In genomic region chr7:55077581-55078410, GRCh38 we compare ENCODE assay signal across 25 cellular contexts. TPM values are rescaled to one million over a fixed set of nuclear protein-coding genes. Genes with fewer than 3 reads are reported as not detected.
DNase-seq lines count a peak whose midpoint lies in the region; ATAC-seq, FAIRE-seq and TF ChIP-seq lines count a peak whose summit lies in the region.
"Had no signal": no experiment of that assay in that cellular context is flagged by ENCODE, and none has a peak within 500 bp of the region (broad histone marks: within the 10 kb centered on the region; RNA-seq: fewer than 3 reads in every experiment).

No MANE protein-coding gene starts in this region.

- TF ChIP-seq CTCF in esophagus squamous epithelium (IDR thresholded peaks at IDR 0.05): no peak
- no peak for TF ChIP-seq CTCF in nephron (IDR thresholded peaks at IDR 0.05; ENCODE audit: unreplicated experiment in 3 of 3)
- no peak for TF ChIP-seq CTCF in type B pancreatic cell (conservative IDR thresholded peaks at IDR 0.05)
- no peak for TF ChIP-seq CTCF in testis (IDR thresholded peaks at IDR 0.05)

- H3K36me3 Mint-ChIP-seq in nephron (ENCODE audit: low read depth) (no peaks in the 10 kb centered on the region), type B pancreatic cell (peaks cover 8% of the 10 kb centered on the region)
- H3K36me3 Mint-ChIP-seq: activated naive CD8-positive, alpha-beta T cell treated with anti-CD3 and anti-CD28 coated beads for 36 hours; brain; naive thymus-derived CD8-positive, alpha-beta T cell; stimulated activated memory B cell treated with anti-CD40 and anti-IgM and Interleukin-4, amounts not matched to agents 10 μg/mL and 1 μg/mL and 100 μg/mL, for 72 hours had no signal

- 78 to 86% methylated on average over 23 to 32 of the region's 34 CpGs for WGBS in esophagus squamous epithelium, 2 donors
- WGBS in testis, 2 donors: 54 to 71% methylated on average over 28 to 33 of the region's 34 CpGs

- H3K27ac Mint-ChIP-seq in stimulated activated naive CD8-positive, alpha-beta T cell treated with anti-CD3 and anti-CD28 coated beads, Interleukin-15, amount 100 ng/mL, for 72 hours: peak overlapping the region in 1 of 2 donors; percentile 80
- H3K27ac Mint-ChIP-seq in nephron (peak overlapping the region; percentile 87 to 97 (median 91)), type B pancreatic cell (peak overlapping the region; percentile 82)
- H3K27ac Mint-ChIP-seq: activated B cell treated with CpG ODN at 0.5 μM for 24 hours; activated naive CD8-positive, alpha-beta T cell treated with anti-CD3 and anti-CD28 coated beads for 36 hours; activated T-helper 1 cell treated with anti-CD3 and anti-CD28 coated beads, Interleukin-12 subunit alpha, Interleukin-12 subunit beta, Interleukin-2, Interleukin-4 antibody, amounts not matched to agents 30 ng/mL and 10 ng/mL and 1 ng/mL, durations not matched to agents 14 hours and 24 hours and 36 hours; CD4-positive, alpha-beta T cell; naive thymus-derived CD8-positive, alpha-beta T cell; stimulated activated memory B cell treated with anti-CD40 and anti-IgM and Interleukin-4, amounts not matched to agents 10 μg/mL and 1 μg/mL and 100 μg/mL, for 72 hours had no signal

- no peak for FAIRE-seq in RCC 7860 (lab: Jason Lieb, UNC)
- FAIRE-seq: endothelial cell of umbilical vein had no signal

- intact Hi-C loops in esophagus squamous epithelium (cut with DNase I) (no loop called here), testis (cut with DNase I; ENCODE audit: low total_unique reads) (loop anchor here (10.0 kb wide), 1 partner anchor 47 kb away; no protein-coding TSS in a partner anchor)

- H3K9me3 Mint-ChIP-seq in stimulated activated naive CD8-positive, alpha-beta T cell treated with anti-CD3 and anti-CD28 coated beads, Interleukin-15, amount 100 ng/mL, for 72 hours: no peaks in the 10 kb centered on the region
- H3K9me3 Mint-ChIP-seq in nephron: no peaks in the 10 kb centered on the region
- no peaks in the 10 kb centered on the region for H3K9me3 Mint-ChIP-seq in type B pancreatic cell
- H3K9me3 Mint-ChIP-seq: activated T-helper 1 cell treated with anti-CD3 and anti-CD28 coated beads, Interleukin-12 subunit alpha, Interleukin-12 subunit beta, Interleukin-2, Interleukin-4 antibody, amounts not matched to agents 30 ng/mL and 10 ng/mL and 1 ng/mL, durations not matched to agents 14 hours and 24 hours and 36 hours; brain; CD4-positive, alpha-beta T cell; naive thymus-derived CD8-positive, alpha-beta T cell had no signal

- ATAC-seq in stimulated activated naive CD8-positive, alpha-beta T cell treated with anti-CD3 and anti-CD28 coated beads, Interleukin-15, amount 100 ng/mL, for 72 hours: peak; percentile 51
- ATAC-seq in stimulated activated naive CD8-positive, alpha-beta T cell treated with anti-CD3 and anti-CD28 coated beads, Interleukin-15, Interleukin-2, amounts not matched to agents 100 U/mL and 50 U/mL, for 24 hours: no peak
- ATAC-seq: naive thymus-derived CD8-positive, alpha-beta T cell; stimulated activated memory B cell treated with anti-CD40 and anti-IgM and Interleukin-4, amounts not matched to agents 10 μg/mL and 1 μg/mL and 100 μg/mL, for 72 hours had no signal

- H3K36me3 ChIP-seq in esophagus squamous epithelium (peaks cover 0 to 13% (median 0%) of the 10 kb centered on the region in 3 donors), testis (ENCODE audit: low read depth, missing control alignments) (no peaks in the 10 kb centered on the region)
- H3K36me3 ChIP-seq: lower lobe of right lung, upper lobe of right lung had no signal

- H3K9me3 ChIP-seq in esophagus squamous epithelium: no peaks in the 10 kb centered on the region
- no peaks in the 10 kb centered on the region for H3K9me3 ChIP-seq in testis
- H3K9me3 ChIP-seq: lower lobe of right lung, upper lobe of right lung had no signal

- H3K27me3 ChIP-seq in esophagus squamous epithelium: no peaks in the 10 kb centered on the region
- no peaks in the 10 kb centered on the region for H3K27me3 ChIP-seq in testis
- H3K27me3 ChIP-seq: upper lobe of right lung had no signal

- H3K27ac ChIP-seq in esophagus squamous epithelium (peak overlapping the region in 3 of 4 donors; percentile 57 to 76 (median 75)), testis (peak overlapping the region in 1 of 2 donors; percentile 49)
- H3K27ac ChIP-seq: lower lobe of right lung had no signal

- H3K4me1 Mint-ChIP-seq in stimulated activated naive CD8-positive, alpha-beta T cell treated with anti-CD3 and anti-CD28 coated beads, Interleukin-15, amount 100 ng/mL, for 72 hours: peaks cover 26% of the 10 kb centered on the region
- H3K4me1 Mint-ChIP-seq in nephron: peaks cover 45% of the 10 kb centered on the region
- H3K4me1 Mint-ChIP-seq in type B pancreatic cell (ENCODE audit: unreplicated experiment): peaks cover 48% of the 10 kb centered on the region

- H3K27me3 Mint-ChIP-seq in stimulated activated naive CD8-positive, alpha-beta T cell treated with anti-CD3 and anti-CD28 coated beads, Interleukin-15, amount 100 ng/mL, for 72 hours: peaks cover 36% of the 10 kb centered on the region
- H3K27me3 Mint-ChIP-seq in nephron (ENCODE audit: low read depth) (peaks cover 3% of the 10 kb centered on the region), type B pancreatic cell (no peaks in the 10 kb centered on the region)
- H3K27me3 Mint-ChIP-seq: CD4-positive, alpha-beta T cell had no signal

- H3K4me3 ChIP-seq in esophagus squamous epithelium (no peak overlapping the region), testis (no peak overlapping the region)
- H3K4me3 ChIP-seq: lower lobe of right lung, upper lobe of right lung had no signal

- no peak overlapping the region for H3K4me3 Mint-ChIP-seq in stimulated activated naive CD8-positive, alpha-beta T cell treated with anti-CD3 and anti-CD28 coated beads, Interleukin-15, amount 100 ng/mL, for 72 hours
- H3K4me3 Mint-ChIP-seq in nephron: peak overlapping the region; percentile 6 to 68 (median 67)
- H3K4me3 Mint-ChIP-seq in type B pancreatic cell: peak overlapping the region; percentile 55
- H3K4me3 Mint-ChIP-seq: activated B cell treated with CpG ODN at 0.5 μM for 24 hours; activated naive CD8-positive, alpha-beta T cell treated with anti-CD3 and anti-CD28 coated beads for 36 hours; activated T-helper 1 cell treated with anti-CD3 and anti-CD28 coated beads, Interleukin-12 subunit alpha, Interleukin-12 subunit beta, Interleukin-2, Interleukin-4 antibody, amounts not matched to agents 30 ng/mL and 10 ng/mL and 1 ng/mL, durations not matched to agents 14 hours and 24 hours and 36 hours; brain; CD4-positive, alpha-beta T cell; naive thymus-derived CD8-positive, alpha-beta T cell; stimulated activated memory B cell treated with anti-CD40 and anti-IgM and Interleukin-4, amounts not matched to agents 10 μg/mL and 1 μg/mL and 100 μg/mL, for 72 hours had no signal

- TF ChIP-seq POLR2A in esophagus squamous epithelium (IDR thresholded peaks at IDR 0.05): no peak
- TF ChIP-seq POLR2A in testis (IDR thresholded peaks at IDR 0.05): no peak

- no peak for DNase-seq in stimulated activated naive CD8-positive, alpha-beta T cell treated with anti-CD3 and anti-CD28 coated beads, Interleukin-15, amount 100 ng/mL, for 72 hours
- DNase-seq in stimulated activated naive CD8-positive, alpha-beta T cell treated with anti-CD3 and anti-CD28 coated beads, Interleukin-15, Interleukin-2, amounts not matched to agents 100 U/mL and 50 U/mL, for 24 hours: no peak
- DNase-seq in esophagus squamous epithelium (lab: John Stamatoyannopoulos, UW) (no peak), type B pancreatic cell (ENCODE audit: extremely low spot score, unreplicated experiment) (no peak), RCC 7860 (ENCODE audit: low spot score) (no peak), testis (no peak)
- no peak for DNase-seq in stimulated activated CD4-positive, alpha-beta T cell treated with anti-CD3 and anti-CD28 coated beads, Interleukin-2, amount 100 ng/mL, for 24 hours
- DNase-seq: activated B cell treated with CpG ODN at 0.5 μM for 24 hours; activated CD8-positive, alpha-beta memory T cell treated with anti-CD3 and anti-CD28 coated beads for 24 hours; activated naive CD8-positive, alpha-beta T cell treated with anti-CD3 and anti-CD28 coated beads for 36 hours; CD4-positive, alpha-beta T cell; cortex of kidney; lower lobe of right lung; naive thymus-derived CD8-positive, alpha-beta T cell; NCI-H1694; NCI-H446; SIG-M5; stimulated activated CD4-positive, alpha-beta T cell treated with anti-CD3 and anti-CD28 coated beads, Interleukin-15, amount 100 ng/mL, for 24 hours; T-helper 2 cell; upper lobe of right lung had no signal

- H3K4me1 ChIP-seq in esophagus squamous epithelium (peaks cover 18 to 98% (median 61%) of the 10 kb centered on the region in 3 donors), testis (peaks cover 47% of the 10 kb centered on the region)

RNA-seq across cellular contexts. Expression of gene EGFR, which starts 59.0 kb away (rescaled TPM):
- 100 to 1,000 TPM in 1 of 4 donors, 10 to 100 TPM in 3; 66.1 to 108 (median 72.3) TPM for total RNA-seq in esophagus squamous epithelium
- 44.6 and 56.5 TPM in 2 replicates for total RNA-seq in type B pancreatic cell (ENCODE audit: low replicate concordance)
- total RNA-seq in testis: 10 to 100 TPM; 18.2 to 45.0 TPM
- polyA plus RNA-seq in testis (ENCODE audit: insufficient read depth, low read depth, low replicate concordance): 11.0 TPM
- total RNA-seq: activated B cell treated with CpG ODN at 0.5 μM for 24 hours; activated naive CD8-positive, alpha-beta T cell treated with anti-CD3 and anti-CD28 coated beads for 36 hours; CD4-positive, alpha-beta T cell; naive thymus-derived CD8-positive, alpha-beta T cell had no signal
- polyA plus RNA-seq: naive thymus-derived CD8-positive, alpha-beta T cell had no signal

Comparison
In these comparisons a context has a peak if more than half of its experiments do, and no peak if none do; other contexts are left out.
1. H3K4me3 Mint-ChIP-seq: peak in nephron (3 of 3) and type B pancreatic cell (single experiment); none in stimulated activated naive CD8-positive, alpha-beta T cell treated with anti-CD3 and anti-CD28 coated beads, Interleukin-15, amount 100 ng/mL, for 72 hours (0 of 2).